1 cellular context compared by ENCODE assay signal in the genomic region with DNA sequence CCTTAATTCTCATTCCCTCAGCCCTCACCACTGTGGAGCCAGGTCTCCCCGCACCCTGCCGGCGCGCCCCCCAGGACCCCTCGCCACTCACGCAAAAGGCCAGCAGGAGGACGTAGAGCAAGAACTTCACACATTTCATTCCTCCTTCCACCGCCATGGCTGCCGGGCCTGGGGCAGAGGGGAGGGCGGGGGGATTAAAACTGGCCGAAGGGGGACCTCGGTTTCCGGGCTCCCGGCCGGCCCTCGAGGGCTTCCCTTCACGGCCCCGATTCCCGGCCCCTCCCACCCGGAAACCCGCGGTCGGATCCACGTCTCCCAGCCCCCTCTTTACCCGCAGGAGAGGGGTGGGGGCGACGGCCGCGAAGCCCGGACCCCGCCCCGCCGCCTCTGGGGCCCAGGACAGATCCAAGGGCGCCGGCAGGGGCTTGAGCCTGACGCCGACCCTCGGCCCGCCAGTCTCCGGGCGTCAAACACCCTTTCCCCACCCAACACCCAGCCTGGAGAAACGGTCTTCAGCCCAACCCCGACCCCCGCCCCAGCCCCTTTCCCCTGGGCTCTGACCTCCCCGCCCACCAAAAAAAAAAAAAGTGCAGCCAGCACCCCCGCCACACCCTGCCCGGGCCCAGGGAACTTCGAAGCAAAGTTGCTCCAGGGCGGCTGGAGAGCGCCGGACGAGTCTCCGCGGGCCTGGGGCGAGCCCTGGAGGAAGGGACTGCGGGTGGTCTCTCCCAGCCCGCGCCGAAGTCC.
TF ChIP-seq lines count a peak whose summit lies in the region.

No MANE protein-coding gene starts in this region.

TF ChIP-seq in H1, 55 proteins besides CTCF, POLR2A, EP300 and RAD21:
- no peak for TF ChIP-seq SP2 (IDR thresholded peaks at IDR 0.05; ENCODE audit: low read length)
- TF ChIP-seq ASH2L (IDR thresholded peaks at IDR 0.05; ENCODE audit: low read length) = peak; percentile 5
- no peak; a peak in 1 of 4 replicates for TF ChIP-seq SIN3A (conservative IDR thresholded peaks at IDR 0.05 in 1 of 2, IDR thresholded peaks at IDR 0.05 in 1 of 2; ENCODE audit: low read depth in 1 of 2, low read length in 2 of 2)
- TF ChIP-seq E2F6 (IDR thresholded peaks at IDR 0.05) = no peak
- TF ChIP-seq HDAC2 (IDR thresholded peaks at IDR 0.05; ENCODE audit: borderline replicate concordance in 1 of 2, low read depth in 2 of 2, low read length in 2 of 2) = no peak; a peak in 1 of 4 replicates
- peak; percentile 67; the same call in 1 of the 2 replicates for TF ChIP-seq YY1 (IDR thresholded peaks at IDR 0.05; ENCODE audit: low read depth, low read length)
- 0 out of 2 replicates have a peak, but pooled peaks have one; percentile 13 for TF ChIP-seq PHF8 (conservative IDR thresholded peaks at IDR 0.05; ENCODE audit: low read depth, low read length)
- 0 out of 2 replicates have a peak, but pooled peaks have one; percentile 12 for TF ChIP-seq GABPA (IDR thresholded peaks at IDR 0.05; ENCODE audit: borderline replicate concordance, insufficient read depth, low read length)
- TF ChIP-seq ATF2 (IDR thresholded peaks at IDR 0.05; ENCODE audit: low read length) = no peak
TF ChIP-seq in H1: peak in this region for 4.
